In the genomic region with DNA sequence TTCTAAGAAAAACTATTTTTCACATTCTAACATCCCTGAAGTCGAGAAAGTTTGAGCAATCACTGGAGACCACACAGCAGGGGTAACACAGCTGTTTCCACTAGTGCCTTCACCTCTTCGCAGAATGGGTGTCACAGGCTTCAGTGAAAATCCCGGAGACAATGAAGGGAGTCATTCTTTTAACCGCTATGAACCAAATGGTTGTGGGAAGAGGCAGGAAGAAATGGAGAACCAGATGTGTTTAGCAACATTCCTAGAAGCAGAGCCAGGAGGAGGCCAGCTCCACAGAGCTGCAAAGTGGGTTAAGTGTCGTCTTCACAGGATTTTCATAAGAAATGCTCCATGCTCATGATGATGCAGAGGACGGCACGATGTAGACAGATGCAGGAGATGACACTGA, we compare ENCODE assay signal across 26 cellular contexts.
"Had no signal": no experiment of that assay in that cellular context is flagged by ENCODE, and none has a peak within 500 bp of the region (broad histone marks: within the 10 kb centered on the region; RNA-seq: fewer than 3 reads in every experiment).

No MANE protein-coding gene starts in this region.

- H3K27me3 ChIP-seq: adrenal gland, breast epithelium, MG63 had no signal

- H3K4me1 ChIP-seq: adrenal gland, breast epithelium had no signal

- H3K9me3 ChIP-seq: adrenal gland, MG63 had no signal

- H3K27ac Mint-ChIP-seq: activated CD4-positive, alpha-beta memory T cell treated with anti-CD3 and anti-CD28 coated beads for 36 hours; activated CD4-positive, alpha-beta T cell treated with anti-CD3 and anti-CD28 coated beads, Interleukin-2, amount 10 ng/mL, durations not matched to agents 7 days and 5 days; activated naive CD4-positive, alpha-beta T cell treated with anti-CD3 and anti-CD28 coated beads for 36 hours; activated naive CD8-positive, alpha-beta T cell treated with anti-CD3 and anti-CD28 coated beads for 36 hours; activated T-helper 17 cell treated with anti-CD3 and anti-CD28 coated beads, Interleukin-2, amount 50 U/mL, for 72 hours; T-helper 1 cell treated with Interleukin-12 subunit alpha and Interleukin-12 subunit beta and Interleukin-4 antibody, amounts not matched to agents 30 μg/mL and 1 μg/mL, for 36 hours had no signal

- DNase-seq: activated CD4-positive, alpha-beta memory T cell treated with anti-CD3 and anti-CD28 coated beads for 36 hours; activated CD4-positive, alpha-beta T cell treated with anti-CD3 and anti-CD28 coated beads, Interleukin-2, amount 10 ng/mL, durations not matched to agents 7 days and 5 days; activated CD4-positive, CD25-positive, alpha-beta regulatory T cell; activated gamma-delta T cell; activated naive CD4-positive, alpha-beta T cell treated with anti-CD3 and anti-CD28 coated beads for 36 hours; activated naive CD8-positive, alpha-beta T cell treated with anti-CD3 and anti-CD28 coated beads for 36 hours; activated T-cell treated with anti-CD3 and anti-CD28 coated beads for 4 hours; activated T-cell treated with anti-CD3 and anti-CD28 coated beads, Interleukin-2, amount 50 U/mL, for 48 hours; adrenal gland; anterior cingulate cortex; central memory CD4-positive, alpha-beta T cell; MG63; MV-4-11; NCI-H1092 treated with DMSO at 0.1 percent for 48 hours; NCI-H1417 treated with DMSO at 0.1 percent for 48 hours; NCI-H1694 treated with DMSO at 0.1 percent for 48 hours; NCI-H2081; NCI-H510A treated with DMSO at 0.1 percent for 48 hours; NCI-H69; NK-92 treated with Interleukin-12 subunit alpha and Interleukin-12 subunit beta, amount 100 ng/mL, for 24 hours; OCI-M1; RPMI8226; T-helper 9 cell had no signal

- H3K27me3 Mint-ChIP-seq: activated CD4-positive, alpha-beta memory T cell treated with anti-CD3 and anti-CD28 coated beads for 36 hours; activated CD4-positive, alpha-beta T cell treated with anti-CD3 and anti-CD28 coated beads, Interleukin-2, amount 10 ng/mL, durations not matched to agents 7 days and 5 days; activated naive CD8-positive, alpha-beta T cell treated with anti-CD3 and anti-CD28 coated beads for 36 hours; activated T-helper 17 cell treated with anti-CD3 and anti-CD28 coated beads, Interleukin-2, amount 50 U/mL, for 72 hours had no signal

- H3K4me3 ChIP-seq: adrenal gland, breast epithelium, MG63 had no signal

- H3K4me3 Mint-ChIP-seq: activated CD4-positive, alpha-beta memory T cell treated with anti-CD3 and anti-CD28 coated beads for 36 hours; activated CD4-positive, alpha-beta T cell treated with anti-CD3 and anti-CD28 coated beads, Interleukin-2, amount 10 ng/mL, durations not matched to agents 7 days and 5 days; activated naive CD4-positive, alpha-beta T cell treated with anti-CD3 and anti-CD28 coated beads for 36 hours; activated naive CD8-positive, alpha-beta T cell treated with anti-CD3 and anti-CD28 coated beads for 36 hours; activated T-helper 17 cell treated with anti-CD3 and anti-CD28 coated beads, Interleukin-2, amount 50 U/mL, for 72 hours; T-helper 1 cell treated with Interleukin-12 subunit alpha and Interleukin-12 subunit beta and Interleukin-4 antibody, amounts not matched to agents 30 μg/mL and 1 μg/mL, for 36 hours had no signal

- H3K36me3 Mint-ChIP-seq: activated CD4-positive, alpha-beta memory T cell treated with anti-CD3 and anti-CD28 coated beads for 36 hours; activated naive CD8-positive, alpha-beta T cell treated with anti-CD3 and anti-CD28 coated beads for 36 hours had no signal

- H3K4me1 Mint-ChIP-seq: activated CD4-positive, alpha-beta T cell treated with anti-CD3 and anti-CD28 coated beads, Interleukin-2, amount 10 ng/mL, durations not matched to agents 7 days and 5 days; activated naive CD8-positive, alpha-beta T cell treated with anti-CD3 and anti-CD28 coated beads for 36 hours had no signal

- H3K36me3 ChIP-seq: adrenal gland, breast epithelium, MG63 had no signal
